In the genomic region with DNA sequence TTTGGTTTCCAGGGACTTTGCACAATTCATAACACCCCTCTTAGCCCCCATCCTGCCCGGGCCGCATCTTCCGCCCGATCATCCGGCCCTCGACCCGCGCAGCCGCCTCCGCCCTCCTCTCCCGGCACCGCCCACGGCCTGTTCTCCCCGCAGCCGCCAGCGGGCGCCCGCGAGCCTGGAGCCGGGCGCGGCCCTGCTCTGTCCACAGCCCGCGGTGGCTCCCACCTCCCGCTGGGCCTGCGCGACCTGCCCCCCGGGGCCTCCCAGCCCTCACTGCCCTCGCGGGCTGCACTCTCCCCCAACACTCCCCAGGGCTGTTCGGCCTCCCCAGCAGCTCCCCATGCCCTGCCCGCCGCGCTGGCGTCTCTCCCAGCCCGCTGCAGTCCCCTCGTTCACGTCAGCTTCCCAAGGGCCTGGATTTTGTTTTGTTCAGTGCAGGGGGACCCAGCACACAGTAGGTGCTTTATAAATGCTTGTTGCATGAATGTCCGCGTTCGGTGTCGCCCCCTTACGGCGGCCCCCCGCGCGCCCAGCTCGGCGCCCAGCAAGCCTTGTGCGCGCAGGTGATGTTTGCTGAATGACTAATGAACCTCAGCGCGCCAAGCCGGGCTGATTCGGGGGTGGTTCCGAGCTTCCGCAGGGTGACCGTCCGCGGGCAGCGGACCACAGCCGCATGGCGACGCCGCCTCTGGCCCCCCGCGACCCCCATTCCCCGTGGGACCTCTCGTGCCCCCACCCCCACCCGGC, we compare ENCODE assay signal across 8 cellular contexts. TPM values are rescaled to one million over a fixed set of nuclear protein-coding genes. Genes with fewer than 3 reads are reported as not detected.
DNase-seq lines count a peak whose midpoint lies in the region; ATAC-seq, FAIRE-seq and TF ChIP-seq lines count a peak whose summit lies in the region.

No MANE protein-coding gene starts in this region.

- H3K27ac ChIP-seq in A673 (ENCODE audit: low read depth, low read length, poor library complexity, severe bottlenecking), result no peak overlapping the region
- H3K27ac ChIP-seq in thoracic aorta, result no peak overlapping the region

- BruUV-seq in A673 (replicated peaks; lab: Mats Ljungman, UMichigan), result no TSS peak

- H3K27me3 ChIP-seq in A673 (replicated peaks; ENCODE audit: insufficient read depth, low read depth, low read length, poor library complexity) (peaks cover 23% of the 10 kb centered on the region), thoracic aorta (replicated peaks; ENCODE audit: insufficient read depth) (peaks cover 9% of the 10 kb centered on the region)

- POLR2A ChIA-PET in A673 (lab: Charles Lee; ENCODE audit: low non-redundant PET), result no interaction called here

- H3K4me3 ChIP-seq in A673 (ENCODE audit: low read depth, low read length, poor library complexity, severe bottlenecking), result peak overlapping the region; percentile 56
- H3K4me3 ChIP-seq in thoracic aorta, result peak overlapping the region; percentile 68

- H3K36me3 ChIP-seq in A673 (ENCODE audit: insufficient read depth, low read length, poor library complexity, severe bottlenecking), result peaks cover 25% of the 10 kb centered on the region
- H3K36me3 ChIP-seq in thoracic aorta, result peaks cover 23% of the 10 kb centered on the region

- TF ChIP-seq CTCF in A673 (conservative IDR thresholded peaks at IDR 0.05; ENCODE audit: low read depth, low read length), result peak; percentile 65
- TF ChIP-seq CTCF in omental fat pad (IDR thresholded peaks at IDR 0.05), result peak in 2 of 3 donors; percentile 54 to 58
- peak; percentile 87 for TF ChIP-seq CTCF in thoracic aorta (IDR thresholded peaks at IDR 0.05)

- H3K4me1 ChIP-seq in A673 (ENCODE audit: insufficient read depth, low read length, poor library complexity, severe bottlenecking), result peaks cover 26% of the 10 kb centered on the region
- peaks cover 10 to 25% of the 10 kb centered on the region in 2 donors for H3K4me1 ChIP-seq in thoracic aorta (ENCODE audit: control insufficient read depth in 1 of 2, low read depth in 2 of 2)

- H3K9me3 ChIP-seq in A673 (ENCODE audit: low read depth, low read length, poor library complexity, severe bottlenecking), result no peaks in the 10 kb centered on the region
- no peaks in the 10 kb centered on the region for H3K9me3 ChIP-seq in thoracic aorta

- DNase-seq in A673 (ENCODE audit: low spot score) (peak; percentile 72), GM18507 (ENCODE audit: extremely low spot score, insufficient read length, low read depth) (peak; percentile 88), HT-29 (ENCODE audit: low spot score) (peak; percentile 52), RPMI8226 (peak; percentile 79), globus pallidus (ENCODE audit: low spot score) (peak; percentile 66), omental fat pad (ENCODE audit: low spot score) (peak; percentile 54), thoracic aorta (ENCODE audit: low spot score) (no peak)
- peak; percentile 41 to 71 (median 45) for DNase-seq in activated naive CD4-positive, alpha-beta T cell (lab: John Stamatoyannopoulos, UW)

- peak; percentile 79 for FAIRE-seq in GM18507 (lab: Jason Lieb, UNC)

- peak; percentile 83 for ATAC-seq in omental fat pad (ENCODE audit: low FRiP score)
- peak; percentile 49 for ATAC-seq in thoracic aorta (ENCODE audit: insufficient number of reproducible peaks, low FRiP score, low read depth)

- intact Hi-C loops in A673 (cut with micrococcal nuclease; ENCODE audit: unreplicated experiment), result loop anchor here (10.0 kb wide), 1 partner anchor 171 kb away; the partner anchor contains the start of gene FAM174C

- CTCF ChIA-PET in A673 (lab: Charles Lee), result interaction anchor here (1.1 kb wide), 1 partner anchor 27 kb away, joined by 3 read pairs; no protein-coding TSS in a partner anchor

RNA-seq across cellular contexts. Expression of gene APC2, which starts 4.6 kb away (rescaled TPM):
- total RNA-seq in A673 (2021) (1.3 and 1.9 TPM in 2 replicates), omental fat pad (under 1 TPM in 2 of 4 donors, not detected in 2; 0.12 to 0.19 TPM), thoracic aorta (under 1 TPM; 0.41 to 0.78 TPM)
- total RNA-seq in HT-29 (2014; rRNA removed; shearing (Covaris generic)), result 0.16 and 0.43 TPM in 2 replicates

RNA-seq across cellular contexts. Expression of gene RPS15, which starts 7.2 kb away (rescaled TPM):
- total RNA-seq in A673 (2021), result 1,685 and 1,696 TPM in 2 replicates
- 2,135 and 2,483 TPM in 2 replicates for total RNA-seq in HT-29 (2014; rRNA removed; shearing (Covaris generic))
- 1,000 to 10,000 TPM; 2,522 to 3,708 (median 2,994) TPM for total RNA-seq in omental fat pad
- total RNA-seq in thoracic aorta, result 1,000 to 10,000 TPM; 1,512 to 2,119 TPM

RNA-seq across cellular contexts. Expression of gene C19orf25, which starts 33.7 kb away (rescaled TPM):
- total RNA-seq in A673 (2021) (35.0 and 37.1 TPM in 2 replicates), omental fat pad (10 to 100 TPM; 17.6 to 26.2 (median 20.6) TPM), thoracic aorta (10 to 100 TPM; 28.6 to 54.6 TPM)
- total RNA-seq in HT-29 (2014; rRNA removed; shearing (Covaris generic)), result 56.0 and 72.9 TPM in 2 replicates

RNA-seq across cellular contexts. Expression of gene DAZAP1, which starts 38.0 kb away (rescaled TPM):
- 222 and 229 TPM in 2 replicates for total RNA-seq in A673 (2021)
- 223 and 234 TPM in 2 replicates for total RNA-seq in HT-29 (2014; rRNA removed; shearing (Covaris generic))
- total RNA-seq in omental fat pad, result 10 to 100 TPM; 47.3 to 55.7 (median 51.1) TPM
- total RNA-seq in thoracic aorta, result 10 to 100 TPM; 34.9 to 76.9 TPM

RNA-seq across cellular contexts. Expression of gene GAMT, which starts 44.0 kb away (rescaled TPM):
- total RNA-seq in A673 (2021) (18.8 and 28.5 TPM in 2 replicates), omental fat pad (10 to 100 TPM; 10.8 to 16.2 (median 13.7) TPM), thoracic aorta (10 to 100 TPM; 27.6 to 55.1 TPM)
- total RNA-seq in HT-29 (2014; rRNA removed; shearing (Covaris generic)), result 0.26 and 0.97 TPM in 2 replicates
